In genomic region chr7:35971133-35971995, GRCh38 we compare ENCODE assay signal across 9 cellular contexts.
A peak's percentile ranks its signal among the peaks of the same experiment; 100 is the strongest.
DNase-seq lines count a peak whose midpoint lies in the region; ATAC-seq and TF ChIP-seq lines count a peak whose summit lies in the region.
"Had no signal": no experiment of that assay in that cellular context is flagged by ENCODE, and none has a peak within 500 bp of the region (broad histone marks: within the 10 kb centered on the region; RNA-seq: fewer than 3 reads in every experiment).

No MANE protein-coding gene starts in this region.

- peak overlapping the region; percentile 56 to 71 (median 61) for H3K4me3 Mint-ChIP-seq in T-cell
- H3K4me3 Mint-ChIP-seq in stimulated activated memory B cell treated with anti-CD40 and anti-IgM and Interleukin-4, amounts not matched to agents 10 μg/mL and 1 μg/mL and 100 μg/mL, for 72 hours, result peak overlapping the region; percentile 51

- POLR2A ChIA-PET in T-cell (lab: Charles Lee), result interaction anchor here in 1 of 2 donors (0.6 kb wide), 2 partner anchors 13 to 305 kb away, joined by 5 to 11 read pairs; no protein-coding TSS in a partner anchor

- no peak overlapping the region for H3K27ac ChIP-seq in heart right ventricle

- no peaks in the 10 kb centered on the region for H3K4me1 ChIP-seq in heart right ventricle

- intact Hi-C loops in heart right ventricle (cut with DNase I), result loop anchor here in 4 of 10 donors (5.0 to 10.0 kb wide), 4 partner anchors 49 to 267 kb away; no protein-coding TSS in a partner anchor

- H3K9me3 Mint-ChIP-seq in T-cell, result no peaks in the 10 kb centered on the region
- H3K9me3 Mint-ChIP-seq in stimulated activated memory B cell treated with anti-CD40 and anti-IgM and Interleukin-4, amounts not matched to agents 10 μg/mL and 1 μg/mL and 100 μg/mL, for 72 hours, result no peaks in the 10 kb centered on the region

- H3K36me3 Mint-ChIP-seq in T-cell, result no peaks in the 10 kb centered on the region
- H3K36me3 Mint-ChIP-seq in stimulated activated memory B cell treated with anti-CD40 and anti-IgM and Interleukin-4, amounts not matched to agents 10 μg/mL and 1 μg/mL and 100 μg/mL, for 72 hours, result no peaks in the 10 kb centered on the region

- CTCF ChIA-PET in T-cell (lab: Charles Lee), result interaction anchor here (0.6 to 1.6 kb wide), 4 partner anchors 11 to 806 kb away, joined by 3 to 8 read pairs (median 6); no protein-coding TSS in a partner anchor

- ATAC-seq in T-cell (replicated peaks in 1 of 4) (peak in 3 of 4 experiments; percentile 32 to 38 (median 34)), heart right ventricle (peak in 5 of 8 donors; percentile 42 to 83 (median 57))
- peak; percentile 55 for ATAC-seq in stimulated activated memory B cell treated with anti-CD40 and anti-IgM and Interleukin-4, amounts not matched to agents 10 μg/mL and 1 μg/mL and 100 μg/mL, for 72 hours

- TF ChIP-seq CTCF in GM13976 (IDR thresholded peaks at IDR 0.05; ENCODE audit: borderline replicate concordance, control extremely low read depth, extremely low read depth, insufficient read depth, missing control alignments), result peak; percentile 30
- TF ChIP-seq CTCF in heart right ventricle (IDR thresholded peaks at IDR 0.05), result peak in 8 of 9 donors; percentile 9 to 58 (median 33)

- no peaks in the 10 kb centered on the region for H3K36me3 ChIP-seq in heart right ventricle

- in situ Hi-C loops in GM13976 (cut with MboI; ENCODE audit: low sequenced_read_pairs, unreplicated experiment), result loop anchor here (10.0 kb wide), 2 partner anchors 57 to 267 kb away; no protein-coding TSS in a partner anchor

- DNase-seq in GM13976 (ENCODE audit: low spot score) (peak; percentile 54), T-cell (no peak), heart right ventricle (no peak), NCI-H2107 treated with DMSO at 0.1 percent for 48 hours (lab: John Stamatoyannopoulos, UW; ENCODE audit: unreplicated experiment) (no peak)
- DNase-seq in stimulated activated naive CD4-positive, alpha-beta T cell treated with Interleukin-2 at 50 U/mL for 16 hours (lab: John Stamatoyannopoulos, UW), result no peak
- DNase-seq in activated CD8-positive, alpha-beta memory T cell treated with anti-CD3 and anti-CD28 coated beads for 24 hours, result no peak
- DNase-seq: activated CD4-positive, CD25-positive, alpha-beta regulatory T cell treated with anti-CD3 and anti-CD28 coated beads, Interleukin-2, amount 50 U/mL, for 72 hours; NCI-H146 had no signal

- peak overlapping the region in 9 of 10 donors; percentile 12 to 42 (median 29) for H3K4me3 ChIP-seq in heart right ventricle

- no peak overlapping the region for H3K27ac Mint-ChIP-seq in T-cell
- no peak overlapping the region for H3K27ac Mint-ChIP-seq in stimulated activated memory B cell treated with anti-CD40 and anti-IgM and Interleukin-4, amounts not matched to agents 10 μg/mL and 1 μg/mL and 100 μg/mL, for 72 hours

- 21 to 43% methylated on average over 56 of the region's 56 CpGs for WGBS in heart right ventricle, 2 donors

- H3K27me3 Mint-ChIP-seq in T-cell, result peaks cover 28 to 39% of the 10 kb centered on the region in 2 donors
- peaks cover 7% of the 10 kb centered on the region for H3K27me3 Mint-ChIP-seq in stimulated activated memory B cell treated with anti-CD40 and anti-IgM and Interleukin-4, amounts not matched to agents 10 μg/mL and 1 μg/mL and 100 μg/mL, for 72 hours

- H3K4me1 Mint-ChIP-seq in T-cell, result peaks cover 4 to 5% (median 4%) of the 10 kb centered on the region in 3 donors
- H3K4me1 Mint-ChIP-seq in stimulated activated memory B cell treated with anti-CD40 and anti-IgM and Interleukin-4, amounts not matched to agents 10 μg/mL and 1 μg/mL and 100 μg/mL, for 72 hours, result no peaks in the 10 kb centered on the region

- peaks cover 0 to 29% (median 15%) of the 10 kb centered on the region in 7 donors for H3K27me3 ChIP-seq in heart right ventricle

- no peaks in the 10 kb centered on the region for H3K9me3 ChIP-seq in heart right ventricle
